6 cellular contexts compared by ENCODE assay signal in genomic region chr1:145799806-145800205, GRCh38.
"Had no signal": no experiment of that assay in that cellular context is flagged by ENCODE, and none has a peak within 500 bp of the region (broad histone marks: within the 10 kb centered on the region; RNA-seq: fewer than 3 reads in every experiment).

No MANE protein-coding gene starts in this region.

- ATAC-seq: GM23338 had no signal

- H3K4me2 ChIP-seq: GM23338 had no signal

- DNase-seq: H9, HCEC 1CT, HFFc6, IMR-90, KBM-7 had no signal

- H2AFZ ChIP-seq: GM23338 had no signal

- H3K4me3 ChIP-seq: GM23338 had no signal
